Comparison of ENCODE assay signal across 8 cellular contexts in genomic region chr1:61043010-61043820, GRCh38.
DNase-seq lines count a peak whose midpoint lies in the region; ATAC-seq and TF ChIP-seq lines count a peak whose summit lies in the region.

No MANE protein-coding gene starts in this region.

- H3K36me3 Mint-ChIP-seq in activated naive CD4-positive, alpha-beta T cell treated with anti-CD3 and anti-CD28 coated beads, Interleukin-2, amount 10 ng/mL, durations not matched to agents 7 days and 5 days, result no peaks in the 10 kb centered on the region

- peaks cover 39% of the 10 kb centered on the region for H3K27me3 Mint-ChIP-seq in activated naive CD4-positive, alpha-beta T cell treated with anti-CD3 and anti-CD28 coated beads, Interleukin-2, amount 10 ng/mL, durations not matched to agents 7 days and 5 days

- CTCF ChIA-PET in activated naive CD4-positive, alpha-beta T cell treated with anti-CD3 and anti-CD28 coated beads, Interleukin-2, amount 10 ng/mL, durations not matched to agents 7 days and 5 days (lab: Charles Lee), result interaction anchor here (0.7 to 2.1 kb wide), 17 partner anchors 8 to 1072 kb away, joined by 3 to 13 read pairs (median 4); no protein-coding TSS in a partner anchor

- TF ChIP-seq POLR2A in GM18505 (IDR thresholded peaks at IDR 0.05; ENCODE audit: borderline replicate concordance, extremely low read depth, insufficient read depth, insufficient read length), result no peak

- H3K27me3 ChIP-seq in HL-60 (ENCODE audit: insufficient read depth, poor library complexity, severe bottlenecking), result peaks cover 17% of the 10 kb centered on the region

- no peaks in the 10 kb centered on the region for H3K9me3 Mint-ChIP-seq in activated naive CD4-positive, alpha-beta T cell treated with anti-CD3 and anti-CD28 coated beads, Interleukin-2, amount 10 ng/mL, durations not matched to agents 7 days and 5 days

- H3K27ac ChIP-seq in HL-60 (replicated peaks), result no peak overlapping the region

- peak overlapping the region; percentile 59 for H3K4me3 Mint-ChIP-seq in activated naive CD4-positive, alpha-beta T cell treated with anti-CD3 and anti-CD28 coated beads, Interleukin-2, amount 10 ng/mL, durations not matched to agents 7 days and 5 days

- no peaks in the 10 kb centered on the region for H3K4me1 Mint-ChIP-seq in activated naive CD4-positive, alpha-beta T cell treated with anti-CD3 and anti-CD28 coated beads, Interleukin-2, amount 10 ng/mL, durations not matched to agents 7 days and 5 days

- peak; percentile 87 for ATAC-seq in GM18505 (IDR thresholded peaks at IDR 0.05; ENCODE audit: unreplicated experiment)

- TF ChIP-seq CTCF in HL-60 (IDR thresholded peaks at IDR 0.05; ENCODE audit: insufficient read depth, low read length), result peak; percentile 52

- DNase-seq in HL-60 (ENCODE audit: low read depth in 1 of 2, low spot score in 1 of 2), result peak in 1 of 2 experiments; percentile 70
- peak; percentile 59 to 71 for DNase-seq in SHP77 (lab: John Stamatoyannopoulos, UW)
- DNase-seq in activated naive CD4-positive, alpha-beta T cell treated with anti-CD3 and anti-CD28 coated beads, Interleukin-2, amount 10 ng/mL, durations not matched to agents 7 days and 5 days, result peak; percentile 89
- peak; percentile 84 for DNase-seq in germinal center (ENCODE audit: low spot score)
- peak in 52 of 56 donors; percentile 8 to 92 (median 68) for DNase-seq in nucleus accumbens (lab: John Stamatoyannopoulos, UW)
- DNase-seq in stromal cell of bone marrow (ENCODE audit: low read depth), result peak; percentile 55
- no peak for DNase-seq in NCI-H146 (lab: John Stamatoyannopoulos, UW)

- no peak overlapping the region for H3K27ac Mint-ChIP-seq in activated naive CD4-positive, alpha-beta T cell treated with anti-CD3 and anti-CD28 coated beads, Interleukin-2, amount 10 ng/mL, durations not matched to agents 7 days and 5 days

- H3K4me3 ChIP-seq in HL-60 (replicated peaks; ENCODE audit: insufficient read depth, low read length), result peak overlapping the region; percentile 25
